Comparison of ENCODE assay signal across 10 cellular contexts in the genomic region with DNA sequence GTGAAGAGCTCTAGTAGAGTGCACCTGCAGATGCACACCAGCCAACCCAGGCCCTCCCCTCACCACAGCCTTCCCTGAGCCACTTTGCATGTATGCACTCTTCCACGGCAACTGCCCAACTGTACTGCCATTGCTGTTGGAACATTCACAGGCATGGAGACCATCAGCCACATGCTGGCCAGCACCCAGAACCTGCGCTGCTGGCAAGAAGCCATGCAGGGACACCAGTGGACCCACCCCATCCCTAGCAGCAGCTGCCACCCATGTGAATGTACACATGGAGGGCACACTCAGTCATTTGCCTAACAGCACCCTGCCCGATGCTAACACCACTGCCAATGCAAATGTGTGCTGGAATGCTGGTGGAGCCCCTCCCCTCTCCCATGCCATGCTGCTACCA. TPM values are rescaled to one million over a fixed set of nuclear protein-coding genes. Genes with fewer than 3 reads are reported as not detected.
"Had no signal": no experiment of that assay in that cellular context is flagged by ENCODE, and none has a peak within 500 bp of the region (broad histone marks: within the 10 kb centered on the region; RNA-seq: fewer than 3 reads in every experiment).

No MANE protein-coding gene starts in this region.

- H3K9me3 ChIP-seq: HAP-1 had no signal

- H3K4me1 ChIP-seq: HAP-1 had no signal

- H3K36me3 ChIP-seq: HAP-1 had no signal

- H3K27ac ChIP-seq: GM23248, HL-60 had no signal

- H2AFZ ChIP-seq: GM23248 had no signal

- ATAC-seq: HCT116 had no signal

- H3K9ac ChIP-seq: GM23248 had no signal

- H3K4me3 ChIP-seq: GM23248, HAP-1 had no signal

- DNase-seq: GM23248, GOT3, H7, HFFc6 had no signal

RNA-seq across cellular contexts. Expression of gene FAM47B, which starts 35.6 kb away (rescaled TPM):
- total RNA-seq: GM23248, H4, H7, HFFc6, HT1080 had no signal
- polyA plus RNA-seq: GM23248, IgD-negative memory B cell had no signal
